In the genomic region with DNA sequence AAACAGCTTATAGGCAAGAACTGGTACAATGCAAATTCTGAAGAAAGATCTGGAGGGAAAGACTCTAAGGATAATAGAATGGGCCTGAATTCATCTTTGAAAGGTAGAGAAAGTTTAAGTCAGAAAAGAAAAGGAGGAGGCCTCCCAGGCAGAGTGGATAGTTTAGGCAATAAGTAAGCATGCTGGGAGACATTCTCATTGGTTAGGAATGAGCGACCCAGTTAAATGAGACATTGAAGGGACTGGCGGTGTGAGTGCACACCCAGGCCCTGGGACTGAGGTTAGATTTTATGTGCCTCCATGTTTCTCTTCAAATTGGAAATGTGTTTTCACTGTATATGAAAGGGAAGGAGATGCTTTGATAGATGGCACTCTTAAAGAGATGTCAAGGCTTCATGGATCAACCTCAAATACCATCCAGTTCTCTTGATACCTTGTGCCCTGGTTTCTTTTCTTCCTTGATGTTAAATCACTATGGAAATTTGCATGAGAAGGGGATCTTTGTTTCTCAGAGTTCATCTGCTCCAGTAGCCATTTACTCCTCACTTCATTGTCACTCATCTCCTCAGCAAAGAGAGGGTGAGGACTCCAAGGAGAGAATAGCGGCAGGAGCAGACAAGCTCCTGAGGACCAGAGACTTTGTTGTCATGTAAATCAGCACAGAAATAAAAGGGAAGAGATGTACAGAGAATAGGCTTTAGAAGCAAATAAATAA, we compare ENCODE assay signal across 19 cellular contexts.
"Had no signal": no experiment of that assay in that cellular context is flagged by ENCODE, and none has a peak within 500 bp of the region (broad histone marks: within the 10 kb centered on the region; RNA-seq: fewer than 3 reads in every experiment).

No MANE protein-coding gene starts in this region.

- H3K27me3 Mint-ChIP-seq: activated CD8-positive, alpha-beta T cell treated with anti-CD3 and anti-CD28 coated beads for 36 hours; activated naive CD8-positive, alpha-beta T cell treated with anti-CD3 and anti-CD28 coated beads, Interleukin-2, amount 10 ng/mL, durations not matched to agents 7 days and 5 days; effector memory CD8-positive, alpha-beta T cell; memory B cell; stimulated activated naive CD8-positive, alpha-beta T cell treated with anti-CD3 and anti-CD28 coated beads, Interleukin-15, amount 100 ng/mL, for 72 hours had no signal

- H3K9ac ChIP-seq: parathyroid adenoma had no signal

- H3K4me1 Mint-ChIP-seq: activated naive CD8-positive, alpha-beta T cell treated with anti-CD3 and anti-CD28 coated beads, Interleukin-2, amount 10 ng/mL, durations not matched to agents 7 days and 5 days; memory B cell; stimulated activated naive CD8-positive, alpha-beta T cell treated with anti-CD3 and anti-CD28 coated beads, Interleukin-15, amount 100 ng/mL, for 72 hours had no signal

- DNase-seq: activated CD4-positive, alpha-beta T cell treated with anti-CD3 and anti-CD28 coated beads for 4 hours; activated CD8-positive, alpha-beta memory T cell treated with anti-CD3 and anti-CD28 coated beads, Interleukin-2, amount 50 U/mL, for 4 hours; activated CD8-positive, alpha-beta T cell treated with anti-CD3 and anti-CD28 coated beads for 36 hours; activated gamma-delta T cell treated with Interleukin-2 at 50 U/mL for 16 hours; activated naive CD8-positive, alpha-beta T cell treated with anti-CD3 and anti-CD28 coated beads, Interleukin-2, amount 10 ng/mL, durations not matched to agents 7 days and 5 days; activated T-cell treated with anti-CD3 and anti-CD28 coated beads, Interleukin-2, amount 50 U/mL, for 72 hours; aorta; cortex of kidney; effector memory CD8-positive, alpha-beta T cell; heart left ventricle; left ventricle myocardium inferior; retina; stimulated activated CD4-positive, alpha-beta T cell treated with anti-CD3 and anti-CD28 coated beads, Interleukin-15, amount 100 ng/mL, for 24 hours; stimulated activated CD4-positive, alpha-beta T cell treated with anti-CD3 and anti-CD28 coated beads, Interleukin-4, amount 100 ng/mL, for 24 hours; stimulated activated naive CD8-positive, alpha-beta T cell treated with anti-CD3 and anti-CD28 coated beads, Interleukin-15, amount 100 ng/mL, for 72 hours; T-helper 9 cell; WERI-Rb-1 had no signal

- H3K27ac ChIP-seq: heart left ventricle, left ventricle myocardium inferior, parathyroid adenoma, WERI-Rb-1 had no signal

- H3K4me3 ChIP-seq: heart left ventricle, left ventricle myocardium inferior had no signal

- H3K4me1 ChIP-seq: heart left ventricle, left ventricle myocardium inferior, parathyroid adenoma had no signal

- H3K27ac Mint-ChIP-seq: activated CD8-positive, alpha-beta T cell treated with anti-CD3 and anti-CD28 coated beads for 36 hours; activated naive CD8-positive, alpha-beta T cell treated with anti-CD3 and anti-CD28 coated beads, Interleukin-2, amount 10 ng/mL, durations not matched to agents 7 days and 5 days; activated T-cell treated with anti-CD3 and anti-CD28 coated beads, Interleukin-2, amount 50 U/mL, for 72 hours; effector memory CD8-positive, alpha-beta T cell; memory B cell had no signal

- H2AFZ ChIP-seq: parathyroid adenoma had no signal

- H3K27me3 ChIP-seq: heart left ventricle had no signal

- H3K9me3 ChIP-seq: heart left ventricle, left ventricle myocardium inferior had no signal

- H3K4me3 Mint-ChIP-seq: activated CD8-positive, alpha-beta T cell treated with anti-CD3 and anti-CD28 coated beads for 36 hours; activated naive CD8-positive, alpha-beta T cell treated with anti-CD3 and anti-CD28 coated beads, Interleukin-2, amount 10 ng/mL, durations not matched to agents 7 days and 5 days; activated T-cell treated with anti-CD3 and anti-CD28 coated beads, Interleukin-2, amount 50 U/mL, for 72 hours; effector memory CD8-positive, alpha-beta T cell; memory B cell; stimulated activated naive CD8-positive, alpha-beta T cell treated with anti-CD3 and anti-CD28 coated beads, Interleukin-15, amount 100 ng/mL, for 72 hours had no signal

- H3K36me3 ChIP-seq: heart left ventricle, left ventricle myocardium inferior, WERI-Rb-1 had no signal

- H3K36me3 Mint-ChIP-seq: activated naive CD8-positive, alpha-beta T cell treated with anti-CD3 and anti-CD28 coated beads, Interleukin-2, amount 10 ng/mL, durations not matched to agents 7 days and 5 days; memory B cell had no signal
